ENCODE assay signal across 8 cellular contexts in genomic region chr10:71696635-71697326, GRCh38. TPM values are rescaled to one million over a fixed set of nuclear protein-coding genes. Genes with fewer than 3 reads are reported as not detected.
DNase-seq lines count a peak whose midpoint lies in the region; ATAC-seq and TF ChIP-seq lines count a peak whose summit lies in the region.

No MANE protein-coding gene starts in this region.

- TF ChIP-seq POLR2A in vagina (IDR thresholded peaks at IDR 0.05), result no peak

- no peak overlapping the region for H4K8ac ChIP-seq in trophoblast cell (ENCODE audit: low read depth, low read length)

- H2BK12ac ChIP-seq in trophoblast cell (ENCODE audit: low read length), result no peak overlapping the region

- H3K4me1 ChIP-seq in OCI-LY3 (ENCODE audit: low read length) (peaks cover 49% of the 10 kb centered on the region), trophoblast cell (ENCODE audit: control insufficient read depth in 1 of 2, insufficient read depth in 2 of 2, low read length in 2 of 2) (no peaks in the 10 kb centered on the region), vagina (peaks cover 8% of the 10 kb centered on the region)

- peaks cover 14% of the 10 kb centered on the region for H3K27me3 ChIP-seq in OCI-LY3 (ENCODE audit: low read depth, low read length)
- H3K27me3 ChIP-seq in trophoblast cell (ENCODE audit: insufficient read depth, low read length), result no peaks in the 10 kb centered on the region
- no peaks in the 10 kb centered on the region for H3K27me3 ChIP-seq in vagina

- no peak overlapping the region for H2BK120ac ChIP-seq in trophoblast cell (ENCODE audit: insufficient read depth, low read length, poor library complexity)

- no peak overlapping the region for H3K4me3 ChIP-seq in OCI-LY3 (ENCODE audit: low read length)
- H3K4me3 ChIP-seq in fibroblast of the aortic adventitia (ENCODE audit: low read depth, low read length), result no peak overlapping the region
- peak overlapping the region; percentile 39 for H3K4me3 ChIP-seq in trophoblast cell (ENCODE audit: low read depth, low read length)
- H3K4me3 ChIP-seq in vagina, result no peak overlapping the region

- H3K79me1 ChIP-seq in trophoblast cell (ENCODE audit: low read length), result no peaks in the 10 kb centered on the region

- DNase-seq in Right ventricle myocardium inferior (ENCODE audit: missing footprints) (peak; percentile 82), cardiac septum (ENCODE audit: low spot score) (no peak), fibroblast of the aortic adventitia (ENCODE audit: low read depth) (peak; percentile 26), trophoblast cell (peak; percentile 21 to 71), vagina (ENCODE audit: extremely low spot score in 2 of 2) (no peak), occipital lobe (lab: John Stamatoyannopoulos, UW) (no peak)
- DNase-seq in activated T-cell treated with anti-CD3 and anti-CD28 coated beads, Interleukin-2, amount 50 U/mL, for 1 hour, result peak; percentile 79

- no peak overlapping the region for H3K27ac ChIP-seq in OCI-LY3 (ENCODE audit: low read length)
- no peak overlapping the region for H3K27ac ChIP-seq in trophoblast cell (ENCODE audit: low read depth, low read length)
- H3K27ac ChIP-seq in vagina, result no peak overlapping the region

- no peak overlapping the region for H2AK5ac ChIP-seq in trophoblast cell (ENCODE audit: low read length)

- H2AFZ ChIP-seq in OCI-LY3 (ENCODE audit: low read depth, low read length) (no peak overlapping the region), trophoblast cell (ENCODE audit: insufficient read depth, low read length, poor library complexity) (no peak overlapping the region)

- H3K9me3 ChIP-seq in OCI-LY3 (ENCODE audit: insufficient read depth, low read length) (no peaks in the 10 kb centered on the region), trophoblast cell (ENCODE audit: insufficient read depth, low read depth, low read length) (no peaks in the 10 kb centered on the region), vagina (no peaks in the 10 kb centered on the region)

- intact Hi-C loops in Right ventricle myocardium inferior (cut with DNase I), result no loop called here
- intact Hi-C loops in cardiac septum (cut with DNase I), result loop anchor here (5.0 kb wide), 1 partner anchor 76 kb away; the partner anchor contains the start of gene VSIR
- intact Hi-C loops in vagina (cut with DNase I), result loop anchor here (10.0 kb wide), 1 partner anchor 302 kb away; the partner anchor contains the start of gene CDH23

- H3K79me2 ChIP-seq in OCI-LY3 (ENCODE audit: low read length) (no peaks in the 10 kb centered on the region), trophoblast cell (ENCODE audit: control insufficient read depth, insufficient read depth, low read length, poor library complexity) (no peaks in the 10 kb centered on the region)

- no peak overlapping the region for H3K18ac ChIP-seq in trophoblast cell (ENCODE audit: low read length)

- TF ChIP-seq CTCF in OCI-LY3 (IDR thresholded peaks at IDR 0.05; ENCODE audit: low read depth, low read length), result peak; percentile 78
- peak; percentile 95 for TF ChIP-seq CTCF in fibroblast of the aortic adventitia (IDR thresholded peaks at IDR 0.05; ENCODE audit: insufficient read depth, low read length)
- peak; percentile 43 to 78 (median 76) for TF ChIP-seq CTCF in vagina (IDR thresholded peaks at IDR 0.05)

- H3K9ac ChIP-seq in OCI-LY3 (ENCODE audit: low read length) (no peak overlapping the region; the same call in 1 of the 2 replicates), trophoblast cell (ENCODE audit: low read length) (no peak overlapping the region)

- no peak overlapping the region for H3K14ac ChIP-seq in trophoblast cell (ENCODE audit: low read length)

- no peak overlapping the region for H3K23ac ChIP-seq in trophoblast cell (ENCODE audit: low read length)

- no peak overlapping the region for H2BK5ac ChIP-seq in trophoblast cell (ENCODE audit: low read depth, low read length, poor library complexity)

- peak overlapping the region; percentile 28; the same call in 1 of the 2 replicates for H3K4me2 ChIP-seq in OCI-LY3 (ENCODE audit: low read length)
- H3K4me2 ChIP-seq in trophoblast cell (ENCODE audit: low read length), result no peak overlapping the region

- no peak overlapping the region for H4K12ac ChIP-seq in trophoblast cell (ENCODE audit: low read depth, low read length)

- H4K20me1 ChIP-seq in OCI-LY3 (ENCODE audit: insufficient read depth, low read length), result no peaks in the 10 kb centered on the region

- WGBS in trophoblast cell (ENCODE audit: extremely low coverage, insufficient coverage, insufficient read length), result no CpG with 5 or more reads among the region's 10 CpGs

- H3K36me3 ChIP-seq in OCI-LY3 (replicated peaks; ENCODE audit: low read depth, low read length) (no peaks in the 10 kb centered on the region), trophoblast cell (ENCODE audit: control insufficient read depth in 1 of 2, insufficient read depth in 2 of 2, low read length in 2 of 2) (no peaks in the 10 kb centered on the region), vagina (no peaks in the 10 kb centered on the region)

- no peak overlapping the region for H3K4ac ChIP-seq in trophoblast cell (ENCODE audit: low read depth, low read length)

- ATAC-seq in Right ventricle myocardium inferior, result peak; percentile 54

- no peak overlapping the region for H4K91ac ChIP-seq in trophoblast cell (ENCODE audit: low read depth, low read length)

RNA-seq across cellular contexts. Expression of gene C10orf105, which starts 22.8 kb away (rescaled TPM):
- 0.05 TPM for total RNA-seq in Right ventricle myocardium inferior
- not detected for total RNA-seq in cardiac septum
- under 0.01 TPM in 1 of 2 replicates, not detected in the other for total RNA-seq in fibroblast of the aortic adventitia (ENCODE audit: low replicate concordance)
- polyA plus RNA-seq in trophoblast cell (2013), result 0.01 and 0.03 TPM in 2 replicates
- total RNA-seq in vagina, result 0.49 TPM
- total RNA-seq in occipital lobe, result under 0.01 TPM

Comparison
In these comparisons a context has a peak if more than half of its experiments do, and no peak if none do; other contexts are left out.
1. DNase-seq: peak in Right ventricle myocardium inferior (single experiment), activated T-cell treated with anti-CD3 and anti-CD28 coated beads, Interleukin-2, amount 50 U/mL, for 1 hour (single experiment), fibroblast of the aortic adventitia (single experiment) and trophoblast cell (2 of 2); none in cardiac septum (single experiment), vagina (0 of 2) and occipital lobe (single experiment).
2. Peak in every context shown above with its lines, with median percentiles within 50 percentile points of each other: CTCF ChIP-seq.